Comparison of ENCODE assay signal across 7 cellular contexts in the genomic region with DNA sequence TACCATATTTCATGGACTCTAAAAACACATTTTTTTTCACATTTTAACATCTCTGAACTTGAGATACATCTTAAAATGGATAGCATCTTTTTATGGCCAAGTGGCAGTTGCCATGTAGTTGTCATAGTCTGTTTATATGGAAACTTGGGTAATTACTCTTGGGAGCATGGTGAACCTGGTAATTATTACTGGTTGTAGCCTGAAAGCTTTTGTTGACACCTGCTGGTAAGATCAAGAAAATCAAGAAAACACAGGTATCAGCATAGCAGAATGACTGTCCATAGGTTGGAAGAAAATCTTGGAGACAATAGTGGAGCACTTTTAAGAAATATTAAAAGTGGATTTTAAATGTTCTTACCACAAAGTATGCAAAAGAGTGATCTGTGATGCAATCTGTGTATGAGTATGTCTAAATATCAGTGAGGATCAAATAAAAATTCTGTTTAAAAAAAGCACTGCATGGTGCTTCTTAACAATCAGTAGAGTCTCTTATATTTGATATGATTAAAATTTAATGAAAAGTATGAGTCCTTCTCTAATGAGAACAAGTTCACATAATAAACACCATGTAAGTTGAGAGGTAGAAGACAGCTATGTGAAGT. TPM values are rescaled to one million over a fixed set of nuclear protein-coding genes. Genes with fewer than 3 reads are reported as not detected.
DNase-seq lines count a peak whose midpoint lies in the region; ATAC-seq and TF ChIP-seq lines count a peak whose summit lies in the region.

No MANE protein-coding gene starts in this region.

- in situ Hi-C loops in GM13976 (cut with MboI; ENCODE audit: low sequenced_read_pairs, unreplicated experiment), result loop anchor here (25.0 kb wide), 1 partner anchor 206 kb away; no protein-coding TSS in a partner anchor

- peak; percentile 32 for TF ChIP-seq CTCF in GM13976 (IDR thresholded peaks at IDR 0.05; ENCODE audit: borderline replicate concordance, control extremely low read depth, extremely low read depth, insufficient read depth, missing control alignments)

- peaks cover 52% of the 10 kb centered on the region for H3K36me3 ChIP-seq in adipocyte (ENCODE audit: control insufficient read depth, insufficient read depth, low read length, severe bottlenecking)

- H3K9ac ChIP-seq in adipocyte (ENCODE audit: low read length), result no peak overlapping the region

- intact Hi-C loops in sciatic nerve (cut with DNase I), result no loop called here

- no peak overlapping the region for H3K4me3 ChIP-seq in adipocyte (ENCODE audit: low read length)

- DNase-seq in GM13976 (ENCODE audit: low spot score) (peak; percentile 10), LoVo (ENCODE audit: low spot score) (peak; percentile 12), adipocyte (ENCODE audit: low read depth) (peak; percentile 56), lung microvascular endothelial cell (ENCODE audit: low read depth in 2 of 2) (peak; percentile 1 to 49), amygdala (lab: John Stamatoyannopoulos, UW) (no peak), sciatic nerve (ENCODE audit: low spot score) (no peak)
- no peak for DNase-seq in stimulated activated naive CD4-positive, alpha-beta T cell treated with Interleukin-2 at 50 U/mL for 16 hours (lab: John Stamatoyannopoulos, UW)

- H3K27me3 ChIP-seq in adipocyte (replicated peaks; ENCODE audit: control insufficient read depth, insufficient read depth, low read length), result no peaks in the 10 kb centered on the region

- H3K4me1 ChIP-seq in adipocyte (ENCODE audit: control insufficient read depth, insufficient read depth, low read length), result peaks cover 13% of the 10 kb centered on the region

- H3K9me3 ChIP-seq in adipocyte (ENCODE audit: control insufficient read depth, low read length), result no peaks in the 10 kb centered on the region

- ATAC-seq in sciatic nerve, result no peak

RNA-seq across cellular contexts. Expression of gene TTC8, which starts 44.2 kb away (rescaled TPM):
- total RNA-seq in lung microvascular endothelial cell (5.0 and 7.2 TPM in 2 replicates), sciatic nerve (28.1 TPM)

Comparison
In these comparisons a context has a peak if more than half of its experiments do, and no peak if none do; other contexts are left out.
1. DNase-seq: peak in GM13976 (single experiment), LoVo (single experiment), adipocyte (single experiment) and lung microvascular endothelial cell (2 of 2); none in stimulated activated naive CD4-positive, alpha-beta T cell treated with Interleukin-2 at 50 U/mL for 16 hours (single experiment), amygdala (0 of 56) and sciatic nerve (single experiment).